Comparison of ENCODE assay signal across 18 cellular contexts in genomic region chr2:239674981-239675855, GRCh38.
DNase-seq lines count a peak whose midpoint lies in the region; ATAC-seq lines count a peak whose summit lies in the region.
"Had no signal": no experiment of that assay in that cellular context is flagged by ENCODE, and none has a peak within 500 bp of the region (broad histone marks: within the 10 kb centered on the region; RNA-seq: fewer than 3 reads in every experiment).

No MANE protein-coding gene starts in this region.

- peak overlapping the region; percentile 23 for H2BK15ac ChIP-seq in neuronal stem cell (ENCODE audit: low read length)

- H3K4me1 ChIP-seq in BLaER1 (peaks cover 57% of the 10 kb centered on the region), neuronal stem cell (ENCODE audit: control insufficient read depth in 2 of 2, insufficient read depth in 1 of 2, low read depth in 1 of 2, low read length in 2 of 2) (no peaks in the 10 kb centered on the region)
- H3K4me1 ChIP-seq in BLaER1 treated with 17β-estradiol and CSF1 and Interleukin-3, amounts not matched to agents 10 nM and 100 nM, result peaks cover 20 to 57% (median 47%) of the 10 kb centered on the region in 10 experiments
- H3K4me1 ChIP-seq: Caco-2 had no signal

- peak overlapping the region; percentile 58 for H3K14ac ChIP-seq in neuronal stem cell (ENCODE audit: low read length)

- H3K79me1 ChIP-seq in neuronal stem cell (ENCODE audit: low read depth, low read length), result peaks cover 1% of the 10 kb centered on the region

- H3K9me3 ChIP-seq in BLaER1, result no peaks in the 10 kb centered on the region
- no peaks in the 10 kb centered on the region for H3K9me3 ChIP-seq in BLaER1 treated with 17β-estradiol and CSF1 and Interleukin-3, amounts not matched to agents 10 nM and 100 nM (replicated peaks in 1 of 11)
- H3K9me3 ChIP-seq in neuronal stem cell (replicated peaks in 1 of 2; ENCODE audit: control insufficient read depth in 2 of 2, insufficient read depth in 1 of 2, low read depth in 1 of 2, low read length in 2 of 2), result no peaks in the 10 kb centered on the region
- H3K9me3 ChIP-seq: Caco-2 had no signal

- no CpG with 5 or more reads among the region's 17 CpGs for WGBS in neuronal stem cell (ENCODE audit: extremely low coverage in 2 of 2, insufficient read length in 2 of 2, insufficient replicate concordance in 1 of 2), 2 donors

- H3K36me3 ChIP-seq in BLaER1, result no peaks in the 10 kb centered on the region
- H3K36me3 ChIP-seq in BLaER1 treated with 17β-estradiol and CSF1 and Interleukin-3, amounts not matched to agents 10 nM and 100 nM, result no peaks in the 10 kb centered on the region
- no peaks in the 10 kb centered on the region for H3K36me3 ChIP-seq in neuronal stem cell (replicated peaks in 1 of 2; ENCODE audit: control insufficient read depth in 2 of 2, insufficient read depth in 2 of 2, low read length in 2 of 2)

- H3K18ac ChIP-seq in neuronal stem cell (ENCODE audit: low read length), result peak overlapping the region; percentile 79

- H2AK5ac ChIP-seq in neuronal stem cell (ENCODE audit: low read depth, low read length), result peak overlapping the region; percentile 80

- no peak overlapping the region for H4K91ac ChIP-seq in neuronal stem cell (ENCODE audit: low read depth, low read length, poor library complexity)

- no peaks in the 10 kb centered on the region for H4K20me1 ChIP-seq in BLaER1
- no peaks in the 10 kb centered on the region for H4K20me1 ChIP-seq in BLaER1 treated with 17β-estradiol and CSF1 and Interleukin-3, amounts not matched to agents 10 nM and 100 nM

- peak overlapping the region; percentile 44 for H2BK120ac ChIP-seq in neuronal stem cell (ENCODE audit: low read depth, low read length)

- peak overlapping the region; percentile 24 for H3K4ac ChIP-seq in neuronal stem cell (ENCODE audit: low read length)

- H3K9ac ChIP-seq in BLaER1 (peak overlapping the region; percentile 24; the same call in 1 of the 2 replicates), neuronal stem cell (ENCODE audit: low read depth, low read length, poor library complexity) (peak overlapping the region; percentile 36)
- H3K9ac ChIP-seq in BLaER1 treated with 17β-estradiol and CSF1 and Interleukin-3, amounts not matched to agents 10 nM and 100 nM, result peak overlapping the region in 3 of 11 experiments; percentile 16 to 37 (median 18); a peak in 2 of 22 replicates

- ATAC-seq in GM18858 (IDR thresholded peaks at IDR 0.05; ENCODE audit: unreplicated experiment) (no peak), GM18907 (IDR thresholded peaks at IDR 0.05; ENCODE audit: unreplicated experiment) (no peak)
- ATAC-seq: SK-N-SH treated with all-trans-retinoic acid at 6 μM for 48 hours had no signal

- peak overlapping the region; percentile 46 for H3K23ac ChIP-seq in neuronal stem cell (ENCODE audit: low read depth, low read length, poor library complexity)

- H3K27ac ChIP-seq in BLaER1, result peak overlapping the region; percentile 30
- H3K27ac ChIP-seq in BLaER1 treated with 17β-estradiol and CSF1 and Interleukin-3, amounts not matched to agents 10 nM and 100 nM, result peak overlapping the region in 3 of 11 experiments; percentile 21 to 46 (median 25); a peak in 5 of 22 replicates
- no peak overlapping the region for H3K27ac ChIP-seq in neuronal stem cell (replicated peaks; ENCODE audit: low read length)

- H3K27me3 ChIP-seq in BLaER1, result no peaks in the 10 kb centered on the region
- peaks cover 0 to 16% (median 0%) of the 10 kb centered on the region in 11 experiments; a peak in 5 of 22 replicates for H3K27me3 ChIP-seq in BLaER1 treated with 17β-estradiol and CSF1 and Interleukin-3, amounts not matched to agents 10 nM and 100 nM
- peaks cover 0 to under 1% (median 0%) of the 10 kb centered on the region in 3 experiments for H3K27me3 ChIP-seq in neuronal stem cell (ENCODE audit: control insufficient read depth in 3 of 3, insufficient read depth in 3 of 3, low read depth in 1 of 3, low read length in 3 of 3)

- H3K4me2 ChIP-seq in BLaER1 (peak overlapping the region; percentile 88), neuronal stem cell (ENCODE audit: insufficient read depth, low read length, poor library complexity, severe bottlenecking) (no peak overlapping the region)
- H3K4me2 ChIP-seq in BLaER1 treated with 17β-estradiol and CSF1 and Interleukin-3, amounts not matched to agents 10 nM and 100 nM, result peak overlapping the region in 10 of 11 experiments; percentile 26 to 88 (median 78); a peak in 19 of 22 replicates

- H4K8ac ChIP-seq in neuronal stem cell (ENCODE audit: low read depth, low read length), result peak overlapping the region; percentile 54

- H2BK12ac ChIP-seq in neuronal stem cell (ENCODE audit: low read length), result peak overlapping the region; percentile 48

- H2AFZ ChIP-seq in neuronal stem cell (ENCODE audit: low read length), result no peak overlapping the region

- DNase-seq in activated CD8-positive, alpha-beta memory T cell treated with anti-CD3 and anti-CD28 coated beads, Interleukin-2, amount 50 U/mL, for 48 hours, result peak; percentile 25
- DNase-seq in neuronal stem cell (ENCODE audit: low spot score), result no peak
- DNase-seq in NCI-H345 (lab: John Stamatoyannopoulos, UW), result no peak
- DNase-seq: ACHN, Caco-2, GF-D8, HFFc6, KBM-7, NCI-H1417, NCI-H187 treated with DMSO at 0.1 percent for 48 hours, NCI-H226, NCI-H524 treated with DMSO at 0.1 percent for 48 hours, SIG-M5 had no signal

- H2BK5ac ChIP-seq in neuronal stem cell (ENCODE audit: low read length), result peak overlapping the region; percentile 14

- H3K4me3 ChIP-seq in BLaER1 (no peak overlapping the region), neuronal stem cell (ENCODE audit: low read length in 2 of 2) (no peak overlapping the region)
- H3K4me3 ChIP-seq in BLaER1 treated with 17β-estradiol and CSF1 and Interleukin-3, amounts not matched to agents 10 nM and 100 nM, result no peak overlapping the region
